ENCODE assay signal across 27 cellular contexts in genomic region chr5:104628906-104629305, GRCh38.
DNase-seq lines count a peak whose midpoint lies in the region; FAIRE-seq and TF ChIP-seq lines count a peak whose summit lies in the region.
"Had no signal": no experiment of that assay in that cellular context is flagged by ENCODE, and none has a peak within 500 bp of the region (broad histone marks: within the 10 kb centered on the region; RNA-seq: fewer than 3 reads in every experiment).

No MANE protein-coding gene starts in this region.

- CTCF ChIA-PET in MCF 10A (lab: Yijun Ruan, JAX) = no interaction called here

- no peak for TF ChIP-seq CTCF in MCF 10A (IDR thresholded peaks at IDR 0.05; ENCODE audit: unreplicated experiment)
- TF ChIP-seq CTCF in breast epithelium (IDR thresholded peaks at IDR 0.05) = no peak

- POLR2A ChIA-PET in MCF 10A (lab: Yijun Ruan, JAX) = no interaction called here

- no peaks in the 10 kb centered on the region for H3K27me3 ChIP-seq in breast epithelium
- H3K27me3 ChIP-seq: BLaER1, foreskin keratinocyte, uterus had no signal

- BruUV-seq in MCF 10A (replicated peaks; lab: Mats Ljungman, UMichigan) = no TSS peak

- H3K4me3 Mint-ChIP-seq in MCF 10A (ENCODE audit: unreplicated experiment) = no peak overlapping the region
- H3K4me3 Mint-ChIP-seq: nephron; stimulated activated naive CD8-positive, alpha-beta T cell treated with anti-CD3 and anti-CD28 coated beads, Interleukin-15, amount 100 ng/mL, for 72 hours; T-helper 17 cell had no signal

- no peak overlapping the region for H3K27ac Mint-ChIP-seq in MCF 10A (ENCODE audit: low read depth, unreplicated experiment)
- H3K27ac Mint-ChIP-seq: nephron; stimulated activated naive CD8-positive, alpha-beta T cell treated with anti-CD3 and anti-CD28 coated beads, Interleukin-15, amount 100 ng/mL, for 72 hours; T-helper 17 cell had no signal

- no peaks in the 10 kb centered on the region for H3K4me1 ChIP-seq in breast epithelium
- H3K4me1 ChIP-seq: BLaER1, foreskin keratinocyte, uterus had no signal

- H3K36me3 ChIP-seq in breast epithelium = no peaks in the 10 kb centered on the region
- H3K36me3 ChIP-seq: BLaER1, uterus had no signal

- TF ChIP-seq POLR2A in breast epithelium (IDR thresholded peaks at IDR 0.05) = no peak

- intact Hi-C loops in MCF 10A (cut with micrococcal nuclease) (no loop called here), breast epithelium (cut with DNase I; ENCODE audit: low total_unique reads) (no loop called here)

- no peaks in the 10 kb centered on the region for H3K4me1 Mint-ChIP-seq in MCF 10A (ENCODE audit: insufficient read depth, unreplicated experiment)
- H3K4me1 Mint-ChIP-seq: nephron; stimulated activated naive CD8-positive, alpha-beta T cell treated with anti-CD3 and anti-CD28 coated beads, Interleukin-15, amount 100 ng/mL, for 72 hours; T-helper 17 cell had no signal

- H3K4me3 ChIP-seq in breast epithelium = no peak overlapping the region
- H3K4me3 ChIP-seq: BLaER1, lung, uterus had no signal

- H3K9me3 ChIP-seq in breast epithelium = peaks cover 0 to 11% of the 10 kb centered on the region in 2 donors
- H3K9me3 ChIP-seq: BLaER1, SK-N-SH, uterus had no signal

- DNase-seq in MCF 10A (ENCODE audit: unreplicated experiment) = peak; percentile 11
- no peak for DNase-seq in breast epithelium (ENCODE audit: low spot score in 2 of 2)
- peak; percentile 20 for DNase-seq in RKO (ENCODE audit: low spot score)
- peak; percentile 27 for DNase-seq in dedifferentiated amniotic fluid mesenchymal stem cell (ENCODE audit: extremely low spot score)
- DNase-seq in 8988T = no peak
- DNase-seq in stimulated activated CD4-positive, alpha-beta T cell treated with anti-CD3 and anti-CD28 coated beads, Interleukin-2, amount 100 ng/mL, for 24 hours = no peak
- DNase-seq in globus pallidus (ENCODE audit: low spot score) = no peak
- no peak for DNase-seq in RCC 7860 (ENCODE audit: low spot score)
- DNase-seq: activated CD4-positive, alpha-beta T cell treated with anti-CD3 and anti-CD28 coated beads for 48 hours; activated gamma-delta T cell; activated T-cell treated with anti-CD3 and anti-CD28 coated beads, Interleukin-2, amount 50 U/mL, for 1 hour; DMS79; GF-D8; Kasumi-1; NCI-H1092; NCI-H1694 treated with DMSO at 0.1 percent for 48 hours; NCI-H2171; NCI-H526 treated with DMSO at 0.1 percent for 48 hours; SK-N-SH; stimulated activated naive CD8-positive, alpha-beta T cell treated with anti-CD3 and anti-CD28 coated beads, Interleukin-15, amount 100 ng/mL, for 72 hours; T-helper 17 cell; uterus had no signal

- no peak for FAIRE-seq in RCC 7860 (lab: Jason Lieb, UNC)

- no peaks in the 10 kb centered on the region for H3K36me3 Mint-ChIP-seq in MCF 10A (ENCODE audit: insufficient read depth, unreplicated experiment)

- H3K27ac ChIP-seq in breast epithelium = no peak overlapping the region
- H3K27ac ChIP-seq: BLaER1, epithelial cell of prostate, foreskin keratinocyte, uterus had no signal

- H3K9me3 Mint-ChIP-seq in MCF 10A (ENCODE audit: unreplicated experiment) = no peaks in the 10 kb centered on the region

- H3K27me3 Mint-ChIP-seq in MCF 10A (ENCODE audit: insufficient read depth, unreplicated experiment) = no peaks in the 10 kb centered on the region
- H3K27me3 Mint-ChIP-seq: stimulated activated naive CD8-positive, alpha-beta T cell treated with anti-CD3 and anti-CD28 coated beads, Interleukin-15, amount 100 ng/mL, for 72 hours; T-helper 17 cell had no signal

Comparison
In these comparisons a context has a peak if more than half of its experiments do, and no peak if none do; other contexts are left out.
1. DNase-seq: peak in MCF 10A (single experiment), RKO (single experiment) and dedifferentiated amniotic fluid mesenchymal stem cell (single experiment); none in breast epithelium (0 of 2), 8988T (single experiment), stimulated activated CD4-positive, alpha-beta T cell treated with anti-CD3 and anti-CD28 coated beads, Interleukin-2, amount 100 ng/mL, for 24 hours (0 of 2), globus pallidus (single experiment) and RCC 7860 (single experiment).